ENCODE assay signal across 9 cellular contexts in the genomic region with DNA sequence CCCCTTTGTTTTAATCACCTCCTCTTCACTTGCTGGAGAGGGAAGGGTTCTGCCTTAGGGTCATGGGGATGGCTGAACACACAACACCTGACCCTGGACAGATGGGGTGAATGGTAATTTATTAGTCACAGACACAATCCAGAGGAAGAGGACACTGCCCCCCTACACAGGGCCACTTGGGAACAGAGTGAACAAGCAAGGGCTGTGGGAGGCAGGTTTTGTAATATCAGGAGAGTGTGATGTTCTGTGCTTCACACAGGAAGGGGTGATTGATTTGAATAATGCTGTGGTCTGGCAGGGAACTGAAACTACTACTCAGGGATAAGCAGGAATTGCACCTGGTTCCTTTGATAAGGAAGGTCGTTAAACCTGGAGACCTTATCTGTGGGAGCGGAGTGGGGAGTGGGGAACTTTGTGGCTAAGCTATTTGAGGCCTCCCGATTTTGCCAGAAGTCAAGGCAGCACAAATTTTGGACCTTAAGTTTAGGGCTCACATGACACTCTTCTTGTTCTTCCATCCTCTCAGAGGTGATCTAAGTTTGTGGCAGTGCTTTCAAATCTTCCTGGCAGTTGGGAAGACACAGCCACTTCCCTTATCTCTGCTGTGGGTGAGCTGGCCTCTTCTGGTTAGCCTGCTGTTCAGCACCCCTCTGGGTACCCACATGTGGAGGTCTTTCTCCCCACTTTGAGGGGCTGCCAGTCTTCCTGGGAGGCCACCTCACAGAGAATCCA.
DNase-seq lines count a peak whose midpoint lies in the region; ATAC-seq and TF ChIP-seq lines count a peak whose summit lies in the region.
"Had no signal": no experiment of that assay in that cellular context is flagged by ENCODE, and none has a peak within 500 bp of the region (broad histone marks: within the 10 kb centered on the region; RNA-seq: fewer than 3 reads in every experiment).

No MANE protein-coding gene starts in this region.

- DNase-seq in AML-193 (lab: John Stamatoyannopoulos, UW) (peak; percentile 14 to 27), NCI-H526 (lab: John Stamatoyannopoulos, UW) (peak; percentile 24 to 59), germinal center (ENCODE audit: low spot score) (peak; percentile 23), NCI-H187 treated with DMSO at 0.1 percent for 48 hours (lab: John Stamatoyannopoulos, UW) (no peak), NCI-H1694 treated with DMSO at 0.1 percent for 48 hours (lab: John Stamatoyannopoulos, UW) (no peak)
- DNase-seq: activated gamma-delta T cell had no signal

- no peak for TF ChIP-seq POLR2A in GM18505 (IDR thresholded peaks at IDR 0.05; ENCODE audit: borderline replicate concordance, extremely low read depth, insufficient read depth, insufficient read length)

- ATAC-seq in GM19468 (IDR thresholded peaks at IDR 0.05; ENCODE audit: extremely low read depth, unreplicated experiment) (peak; percentile 32), GM18505 (IDR thresholded peaks at IDR 0.05; ENCODE audit: unreplicated experiment) (no peak), HG03520 (IDR thresholded peaks at IDR 0.05; ENCODE audit: unreplicated experiment) (no peak)

Comparison
In these comparisons a context has a peak if more than half of its experiments do, and no peak if none do; other contexts are left out.
1. DNase-seq: peak in AML-193 (2 of 2), NCI-H526 (2 of 2) and germinal center (single experiment); none in NCI-H187 treated with DMSO at 0.1 percent for 48 hours (single experiment) and NCI-H1694 treated with DMSO at 0.1 percent for 48 hours (single experiment).